In the genomic region with DNA sequence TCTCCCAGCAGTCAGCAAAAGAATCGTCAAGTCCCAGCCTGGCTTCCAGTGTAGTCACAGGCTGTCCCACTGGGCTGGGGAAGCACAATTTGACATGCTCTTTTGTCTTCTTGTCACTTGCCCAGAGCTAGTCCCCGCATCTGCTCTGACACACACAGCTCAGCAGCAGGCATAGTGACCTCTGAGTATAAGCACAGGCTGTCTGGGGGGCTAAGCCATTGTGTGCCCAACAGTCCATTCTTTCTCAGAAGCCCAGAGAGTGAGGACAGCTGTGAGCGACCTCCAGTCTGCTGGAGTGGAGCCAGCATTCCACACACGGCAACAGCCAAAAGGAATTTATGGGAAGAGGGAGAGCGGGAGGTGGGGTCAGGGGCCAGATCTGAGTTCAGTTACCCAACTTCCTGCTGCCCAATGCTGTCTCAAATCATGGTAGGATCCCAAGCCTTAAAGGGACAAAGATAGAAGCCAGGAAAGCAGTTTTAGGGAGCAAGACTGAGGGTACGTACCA, we compare ENCODE assay signal across 12 cellular contexts. TPM values are rescaled to one million over a fixed set of nuclear protein-coding genes. Genes with fewer than 3 reads are reported as not detected.
DNase-seq lines count a peak whose midpoint lies in the region; ATAC-seq and TF ChIP-seq lines count a peak whose summit lies in the region.
"Had no signal": no experiment of that assay in that cellular context is flagged by ENCODE, and none has a peak within 500 bp of the region (broad histone marks: within the 10 kb centered on the region; RNA-seq: fewer than 3 reads in every experiment).

No MANE protein-coding gene starts in this region.

- H3K36me3 Mint-ChIP-seq in Caco-2 (ENCODE audit: insufficient read depth, unreplicated experiment) = no peaks in the 10 kb centered on the region
- H3K36me3 Mint-ChIP-seq in nephron progenitor cell (ENCODE audit: low read depth) = no peaks in the 10 kb centered on the region
- H3K36me3 Mint-ChIP-seq: stimulated activated naive B cell treated with anti-CD40 and anti-IgM and Interleukin-4, amounts not matched to agents 10 μg/mL and 1 μg/mL and 100 μg/mL, for 72 hours had no signal

- peaks cover 19% of the 10 kb centered on the region for H3K4me1 ChIP-seq in Caco-2

- no peaks in the 10 kb centered on the region for H3K27me3 ChIP-seq in Caco-2 (replicated peaks; ENCODE audit: control insufficient read depth, insufficient read depth, low read length)
- H3K27me3 ChIP-seq: ovary had no signal

- ATAC-seq in HG02759 (IDR thresholded peaks at IDR 0.05; ENCODE audit: unreplicated experiment) (no peak), HG02885 (IDR thresholded peaks at IDR 0.05; ENCODE audit: poor library complexity, unreplicated experiment) (no peak)
- ATAC-seq: stimulated activated naive B cell treated with anti-CD40 and anti-IgM and Interleukin-4, amounts not matched to agents 10 μg/mL and 1 μg/mL and 100 μg/mL, for 72 hours had no signal

- H3K9me3 Mint-ChIP-seq in Caco-2 (ENCODE audit: unreplicated experiment) (no peaks in the 10 kb centered on the region), nephron progenitor cell (no peaks in the 10 kb centered on the region)
- H3K9me3 Mint-ChIP-seq: stimulated activated naive B cell treated with anti-CD40 and anti-IgM and Interleukin-4, amounts not matched to agents 10 μg/mL and 1 μg/mL and 100 μg/mL, for 72 hours had no signal

- H3K27ac Mint-ChIP-seq in Caco-2 (ENCODE audit: unreplicated experiment) = peak overlapping the region; percentile 71
- peak overlapping the region; percentile 95 for H3K27ac Mint-ChIP-seq in nephron progenitor cell
- H3K27ac Mint-ChIP-seq: stimulated activated naive B cell treated with anti-CD40 and anti-IgM and Interleukin-4, amounts not matched to agents 10 μg/mL and 1 μg/mL and 100 μg/mL, for 72 hours had no signal

- CTCF ChIA-PET in Caco-2 (lab: Charles Lee) = interaction anchor here (0.9 kb wide), 1 partner anchor 98 kb away, joined by 3 read pairs; no protein-coding TSS in a partner anchor

- H3K36me3 ChIP-seq in Caco-2 (ENCODE audit: control insufficient read depth, insufficient read depth, low read length) = no peaks in the 10 kb centered on the region
- H3K36me3 ChIP-seq: ovary had no signal

- no peak for TF ChIP-seq CTCF in Caco-2 (IDR thresholded peaks at IDR 0.05; ENCODE audit: insufficient read depth in 1 of 2, low read depth in 1 of 2, low read length in 1 of 2, severe bottlenecking in 1 of 2, unreplicated experiment in 1 of 2)
- no peak for TF ChIP-seq CTCF in nephron progenitor cell (IDR thresholded peaks at IDR 0.05)

- H3K4me3 Mint-ChIP-seq in Caco-2 (ENCODE audit: unreplicated experiment) (no peak overlapping the region), nephron progenitor cell (peak overlapping the region; percentile 6)
- H3K4me3 Mint-ChIP-seq: stimulated activated naive B cell treated with anti-CD40 and anti-IgM and Interleukin-4, amounts not matched to agents 10 μg/mL and 1 μg/mL and 100 μg/mL, for 72 hours had no signal

- no TSS peak for BruUV-seq in Caco-2 (replicated peaks; lab: Mats Ljungman, UMichigan)

- H3K4me1 Mint-ChIP-seq in Caco-2 (ENCODE audit: low read depth, unreplicated experiment) (peaks cover 24% of the 10 kb centered on the region), nephron progenitor cell (peaks cover 75% of the 10 kb centered on the region)
- H3K4me1 Mint-ChIP-seq: stimulated activated naive B cell treated with anti-CD40 and anti-IgM and Interleukin-4, amounts not matched to agents 10 μg/mL and 1 μg/mL and 100 μg/mL, for 72 hours had no signal

- POLR2A ChIA-PET in Caco-2 (lab: Charles Lee) = no interaction called here

- intact Hi-C loops in Caco-2 (cut with micrococcal nuclease; ENCODE audit: unreplicated experiment) = loop anchor here (1.0 kb wide), 1 partner anchor 9 kb away; no protein-coding TSS in a partner anchor

- no peaks in the 10 kb centered on the region for H3K27me3 Mint-ChIP-seq in Caco-2 (ENCODE audit: insufficient read depth, unreplicated experiment)
- H3K27me3 Mint-ChIP-seq in nephron progenitor cell (ENCODE audit: low read depth, poor library complexity) = peaks cover 12% of the 10 kb centered on the region

- H3K9me3 ChIP-seq in Caco-2 = no peaks in the 10 kb centered on the region
- H3K9me3 ChIP-seq: ovary had no signal

- H3K4me3 ChIP-seq in Caco-2 (ENCODE audit: low read depth, low read length) = no peak overlapping the region
- H3K4me3 ChIP-seq: ovary had no signal

- DNase-seq in Caco-2 (peak; percentile 51 to 83), fibroblast of peridontal ligament (ENCODE audit: extremely low read depth) (peak; percentile 65), nephron progenitor cell (peak; percentile 59), C1 segment of cervical spinal cord (lab: John Stamatoyannopoulos, UW) (no peak), globus pallidus (ENCODE audit: low spot score) (no peak)
- DNase-seq: activated CD8-positive, alpha-beta memory T cell treated with anti-CD3 and anti-CD28 coated beads, Interleukin-2, amount 50 U/mL, for 48 hours; NK-92 treated with Interleukin-12 subunit alpha and Interleukin-12 subunit beta, amount 100 ng/mL, for 24 hours; stimulated activated naive B cell treated with anti-CD40 and anti-IgM and Interleukin-4, amounts not matched to agents 10 μg/mL and 1 μg/mL and 100 μg/mL, for 72 hours had no signal

TF ChIP-seq in PFSK-1, 5 proteins besides CTCF, POLR2A, EP300 and RAD21:
- TF ChIP-seq FOXP2 (optimal IDR thresholded peaks at IDR 0.05; ENCODE audit: borderline replicate concordance, extremely low read depth, extremely low read length, insufficient read depth) = peak; percentile 82
- TF ChIP-seq POLR2AphosphoS5 (IDR thresholded peaks at IDR 0.05; ENCODE audit: low read depth, low read length) = 0 out of 2 replicates have a peak, but pooled peaks have one; percentile 26
- TF ChIP-seq TAF1 (IDR thresholded peaks at IDR 0.05; ENCODE audit: borderline replicate concordance, insufficient read depth, low read length) = no peak

RNA-seq across cellular contexts. Expression of a gene that starts 59.8 kb away (rescaled TPM):
- 185 and 190 TPM in 2 replicates for total RNA-seq in Caco-2 (2022)
- polyA plus RNA-seq in PFSK-1 (2012; ENCODE audit: insufficient read length, low read depth) = 166 TPM

Comparison
In these comparisons a context has a peak if more than half of its experiments do, and no peak if none do; other contexts are left out.
1. DNase-seq: peak in Caco-2 (2 of 2), fibroblast of peridontal ligament (single experiment) and nephron progenitor cell (single experiment); none in C1 segment of cervical spinal cord (0 of 14) and globus pallidus (single experiment).